8 cellular contexts compared by ENCODE assay signal in the genomic region with DNA sequence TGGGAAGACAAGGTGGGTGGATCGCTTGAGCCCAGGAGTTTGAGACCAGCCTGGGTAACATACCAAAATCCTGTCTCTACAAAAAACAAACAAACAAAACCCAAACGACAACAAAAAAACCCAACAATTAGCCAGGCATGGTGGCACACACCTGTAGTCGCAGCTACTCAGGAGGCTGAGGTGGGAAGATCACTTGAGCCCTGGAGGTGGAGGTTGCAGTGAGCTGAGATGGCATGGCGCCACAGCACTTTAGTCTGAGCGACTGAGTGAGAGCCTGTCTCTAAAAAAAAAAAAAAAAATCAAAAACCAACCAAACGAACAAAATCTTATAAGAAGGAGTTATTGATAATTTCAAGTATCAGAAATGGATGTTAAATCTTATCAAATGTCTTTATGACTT.
"Had no signal": no experiment of that assay in that cellular context is flagged by ENCODE, and none has a peak within 500 bp of the region (broad histone marks: within the 10 kb centered on the region; RNA-seq: fewer than 3 reads in every experiment).

No MANE protein-coding gene starts in this region.

- H3K4me3 ChIP-seq: GM23248, HAP-1 had no signal

- H3K27me3 Mint-ChIP-seq: IgD-negative memory B cell had no signal

- DNase-seq: GM23248, GOT3, H7, KBM-7 had no signal

- H3K27ac ChIP-seq: GM23248, HL-60 had no signal

- H3K36me3 Mint-ChIP-seq: IgD-negative memory B cell had no signal

- H3K4me1 Mint-ChIP-seq: IgD-negative memory B cell had no signal

- ATAC-seq: HepG2 had no signal

- H3K4me3 Mint-ChIP-seq: IgD-negative memory B cell had no signal

- H3K27ac Mint-ChIP-seq: IgD-negative memory B cell had no signal
